28 cellular contexts compared by ENCODE assay signal in genomic region chr5:14481299-14481799, GRCh38.
"Had no signal": no experiment of that assay in that cellular context is flagged by ENCODE, and none has a peak within 500 bp of the region (broad histone marks: within the 10 kb centered on the region; RNA-seq: fewer than 3 reads in every experiment).

No MANE protein-coding gene starts in this region.

- H3K4me1 ChIP-seq: ascending aorta had no signal

- DNase-seq: activated CD4-positive, alpha-beta T cell treated with anti-CD3 and anti-CD28 coated beads, Interleukin-2, amount 10 ng/mL, durations not matched to agents 24 days and 14 days; activated CD4-positive, alpha-beta T cell treated with anti-CD3 and anti-CD28 coated beads, Interleukin-2, amount 50 U/mL, for 4 hours; activated CD8-positive, alpha-beta T cell treated with anti-CD3 and anti-CD28 coated beads for 36 hours; activated gamma-delta T cell; activated naive CD4-positive, alpha-beta T cell treated with Interleukin-2 at 50 U/mL for 16 hours; activated naive CD8-positive, alpha-beta T cell treated with anti-CD3 and anti-CD28 coated beads, Interleukin-2, amount 10 ng/mL, durations not matched to agents 7 days and 5 days; activated T-cell treated with anti-CD3 and anti-CD28 coated beads, Interleukin-2, amount 50 U/mL, for 1 hour; activated T-cell treated with anti-CD3 and anti-CD28 coated beads, Interleukin-2, amount 50 U/mL, for 72 hours; amygdala; NCI-H1048; NCI-H1105 treated with DMSO at 0.1 percent for 48 hours; NCI-H1436; NCI-H1694; NCI-H1930; NCI-H2081 treated with DMSO at 0.1 percent for 48 hours; NCI-H226; NCI-H446 treated with DMSO at 0.1 percent for 48 hours; NCI-H524; NCI-H69; NCI-H82; SHP77; T1000 had no signal

- H3K4me1 Mint-ChIP-seq: activated naive CD4-positive, alpha-beta T cell treated with anti-CD3 and anti-CD28 coated beads, Interleukin-2, amount 50 U/mL, for 24 hours; central memory CD8-positive, alpha-beta T cell had no signal

- H3K9me3 ChIP-seq: ascending aorta had no signal

- H3K4me3 Mint-ChIP-seq: activated CD4-positive, alpha-beta T cell treated with anti-CD3 and anti-CD28 coated beads, Interleukin-2, amount 10 ng/mL, durations not matched to agents 24 days and 14 days; activated CD8-positive, alpha-beta T cell treated with anti-CD3 and anti-CD28 coated beads for 36 hours; activated naive CD4-positive, alpha-beta T cell treated with anti-CD3 and anti-CD28 coated beads, Interleukin-2, amount 50 U/mL, for 24 hours; activated naive CD8-positive, alpha-beta T cell treated with anti-CD3 and anti-CD28 coated beads, Interleukin-2, amount 10 ng/mL, durations not matched to agents 7 days and 5 days; activated T-cell treated with anti-CD3 and anti-CD28 coated beads, Interleukin-2, amount 50 U/mL, for 72 hours; activated T-helper 17 cell treated with anti-CD3 and anti-CD28 coated beads, Interleukin-2, amount 50 U/mL, for 72 hours; central memory CD8-positive, alpha-beta T cell had no signal

- H3K27ac Mint-ChIP-seq: activated CD4-positive, alpha-beta T cell treated with anti-CD3 and anti-CD28 coated beads, Interleukin-2, amount 10 ng/mL, durations not matched to agents 24 days and 14 days; activated CD8-positive, alpha-beta T cell treated with anti-CD3 and anti-CD28 coated beads for 36 hours; activated naive CD4-positive, alpha-beta T cell treated with anti-CD3 and anti-CD28 coated beads, Interleukin-2, amount 50 U/mL, for 24 hours; activated naive CD8-positive, alpha-beta T cell treated with anti-CD3 and anti-CD28 coated beads, Interleukin-2, amount 10 ng/mL, durations not matched to agents 7 days and 5 days; activated T-cell treated with anti-CD3 and anti-CD28 coated beads, Interleukin-2, amount 50 U/mL, for 72 hours had no signal

- H3K36me3 Mint-ChIP-seq: activated naive CD4-positive, alpha-beta T cell treated with anti-CD3 and anti-CD28 coated beads, Interleukin-2, amount 50 U/mL, for 24 hours had no signal

- H3K9me3 Mint-ChIP-seq: activated CD4-positive, alpha-beta T cell treated with anti-CD3 and anti-CD28 coated beads, Interleukin-2, amount 10 ng/mL, durations not matched to agents 24 days and 14 days; activated CD8-positive, alpha-beta T cell treated with anti-CD3 and anti-CD28 coated beads for 36 hours; activated naive CD4-positive, alpha-beta T cell treated with anti-CD3 and anti-CD28 coated beads, Interleukin-2, amount 50 U/mL, for 24 hours; activated T-cell treated with anti-CD3 and anti-CD28 coated beads, Interleukin-2, amount 50 U/mL, for 72 hours; activated T-helper 17 cell treated with anti-CD3 and anti-CD28 coated beads, Interleukin-2, amount 50 U/mL, for 72 hours; central memory CD8-positive, alpha-beta T cell had no signal

- H3K4me3 ChIP-seq: ascending aorta, cardiac muscle cell had no signal

- H3K27me3 ChIP-seq: ascending aorta, cardiac muscle cell had no signal

- H3K27me3 Mint-ChIP-seq: activated CD4-positive, alpha-beta T cell treated with anti-CD3 and anti-CD28 coated beads, Interleukin-2, amount 10 ng/mL, durations not matched to agents 24 days and 14 days; activated CD8-positive, alpha-beta T cell treated with anti-CD3 and anti-CD28 coated beads for 36 hours; activated naive CD4-positive, alpha-beta T cell treated with anti-CD3 and anti-CD28 coated beads, Interleukin-2, amount 50 U/mL, for 24 hours; activated naive CD8-positive, alpha-beta T cell treated with anti-CD3 and anti-CD28 coated beads, Interleukin-2, amount 10 ng/mL, durations not matched to agents 7 days and 5 days; activated T-helper 17 cell treated with anti-CD3 and anti-CD28 coated beads, Interleukin-2, amount 50 U/mL, for 72 hours; central memory CD8-positive, alpha-beta T cell had no signal

- ATAC-seq: activated CD8-positive, alpha-beta T cell treated with anti-CD3 and anti-CD28 coated beads for 36 hours; activated T-cell treated with anti-CD3 and anti-CD28 coated beads, Interleukin-2, amount 50 U/mL, for 72 hours; activated T-helper 17 cell treated with anti-CD3 and anti-CD28 coated beads, Interleukin-2, amount 50 U/mL, for 72 hours; Panc1 had no signal

- H3K27ac ChIP-seq: ascending aorta, cardiac muscle cell had no signal
